ENCODE assay signal across 15 cellular contexts in the genomic region with DNA sequence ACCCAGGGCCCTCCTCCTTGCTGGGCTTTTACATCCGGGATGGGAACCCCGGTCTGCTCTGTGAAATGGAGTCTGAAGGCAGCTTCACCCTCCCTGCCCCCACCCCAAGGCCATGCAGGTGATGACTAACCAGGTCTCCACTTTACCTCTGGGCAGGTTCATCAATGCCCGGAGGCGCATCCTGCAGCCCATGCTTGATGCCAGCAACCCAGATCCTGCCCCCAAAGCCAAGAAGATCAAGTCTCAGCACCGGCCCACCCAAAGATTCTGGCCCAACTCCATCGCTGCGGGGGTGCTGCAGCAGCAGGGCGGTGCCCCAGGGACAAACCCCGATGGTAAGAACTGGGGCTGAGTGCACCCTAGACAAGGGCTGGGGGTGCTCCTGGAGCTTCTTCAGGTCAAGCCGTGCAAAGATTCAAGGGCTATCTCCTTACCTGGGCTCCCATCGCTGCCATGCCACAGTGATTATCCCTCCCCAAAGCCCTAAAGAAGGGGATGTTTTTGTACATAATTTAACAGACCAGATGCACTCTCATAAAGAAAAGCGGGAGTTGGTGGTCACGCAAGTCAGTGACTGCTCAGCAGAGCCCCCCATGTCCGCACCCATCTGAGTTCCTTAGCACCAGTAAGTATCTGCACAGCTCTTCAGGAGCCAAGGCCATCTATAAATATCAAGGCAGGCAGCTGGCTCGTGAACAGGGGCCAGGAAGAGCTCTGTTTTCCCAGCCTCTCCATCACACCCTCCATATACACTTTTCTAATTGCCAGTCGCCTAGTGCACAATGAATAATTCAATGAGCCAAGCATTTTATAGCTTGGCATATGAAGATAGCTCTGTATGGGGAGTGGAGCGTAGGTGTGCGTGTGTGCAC.
"Had no signal": no experiment of that assay in that cellular context is flagged by ENCODE, and none has a peak within 500 bp of the region (broad histone marks: within the 10 kb centered on the region; RNA-seq: fewer than 3 reads in every experiment).

No MANE protein-coding gene starts in this region.

- H3K36me3 ChIP-seq: breast epithelium, lower lobe of right lung, neutrophil, transverse colon, uterus, WERI-Rb-1 had no signal

- H3K9me3 ChIP-seq: breast epithelium, lower lobe of right lung, mucosa of descending colon, neutrophil, sigmoid colon, testis, transverse colon, uterus had no signal

- DNase-seq: activated gamma-delta T cell, sigmoid colon, T1000 had no signal

- H3K4me2 ChIP-seq: smooth muscle cell had no signal

- ATAC-seq: activated CD4-positive, CD25-positive, alpha-beta regulatory T cell treated with anti-CD3 and anti-CD28 coated beads, Interleukin-2, amount 50 U/mL, for 24 hours; lower lobe of right lung; natural killer cell treated with Interleukin-12 subunit alpha and Interleukin-12 subunit beta and Interleukin-15 and Interleukin-18, amount 100 ng/mL, for 72 hours had no signal

- H3K4me3 ChIP-seq: breast epithelium, lower lobe of right lung, mucosa of descending colon, sigmoid colon, smooth muscle cell, testis, transverse colon, uterus had no signal

- H3K27me3 ChIP-seq: breast epithelium, sigmoid colon, testis, transverse colon, uterus had no signal

- H3K27ac ChIP-seq: breast epithelium, lower lobe of right lung, neutrophil, sigmoid colon, testis, transverse colon, uterus had no signal

- H3K4me1 ChIP-seq: breast epithelium, lower lobe of right lung, sigmoid colon, testis, transverse colon, uterus had no signal

- FAIRE-seq: colon had no signal
